In the genomic region with DNA sequence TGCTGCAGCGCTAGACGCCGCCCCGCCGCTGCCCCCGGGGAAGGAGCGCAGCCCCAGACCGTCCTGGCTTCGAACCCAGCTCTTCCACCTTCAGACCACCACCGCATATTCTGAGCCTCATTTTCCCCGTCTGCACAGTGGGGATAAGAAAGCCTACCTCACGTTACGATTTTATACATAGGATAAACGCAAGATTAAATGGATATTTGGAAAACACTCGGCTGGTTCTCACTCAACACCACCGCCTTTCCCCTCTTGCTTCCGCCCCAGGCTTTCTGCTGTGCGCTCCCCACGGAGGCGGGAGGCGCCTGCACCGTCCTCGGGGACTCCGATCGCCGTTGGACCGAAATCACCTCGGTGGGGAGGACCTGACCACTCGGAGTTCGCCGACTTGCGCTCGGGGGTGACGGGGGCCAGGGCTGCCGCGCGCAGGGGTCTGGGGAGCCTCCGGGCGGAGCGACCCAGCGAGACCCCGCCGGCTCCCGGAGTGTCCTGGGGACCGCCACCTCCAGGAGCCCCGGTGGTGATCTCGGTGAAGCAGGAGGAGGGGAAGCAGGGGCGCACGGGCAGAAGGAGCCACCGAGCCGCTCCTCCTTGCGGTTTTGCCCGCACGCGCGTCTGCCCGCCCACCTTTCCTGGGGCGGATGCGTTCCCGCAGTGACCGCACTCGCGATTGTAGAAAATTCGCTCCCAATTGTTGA, we compare ENCODE assay signal across 8 cellular contexts. TPM values are rescaled to one million over a fixed set of nuclear protein-coding genes. Genes with fewer than 3 reads are reported as not detected.
DNase-seq lines count a peak whose midpoint lies in the region; ATAC-seq, FAIRE-seq and TF ChIP-seq lines count a peak whose summit lies in the region.

No MANE protein-coding gene starts in this region.

- H3K4me3 ChIP-seq in CD4-positive, alpha-beta memory T cell (ENCODE audit: low read length in 2 of 2), result peak overlapping the region; percentile 13 to 70

- ATAC-seq in GM21381 (IDR thresholded peaks at IDR 0.05; ENCODE audit: unreplicated experiment) (peak; percentile 9), natural killer cell (peak; percentile 17 to 42 (median 24))
- peak; percentile 22 for ATAC-seq in activated CD8-positive, alpha-beta memory T cell treated with anti-CD3 and anti-CD28 coated beads, Interleukin-2, amount 10 ng/mL, durations not matched to agents 7 days and 5 days

- peaks cover 4 to 7% of the 10 kb centered on the region in 2 donors for H3K36me3 Mint-ChIP-seq in CD4-positive, alpha-beta memory T cell
- peaks cover 2% of the 10 kb centered on the region for H3K36me3 Mint-ChIP-seq in activated CD8-positive, alpha-beta memory T cell treated with anti-CD3 and anti-CD28 coated beads, Interleukin-2, amount 10 ng/mL, durations not matched to agents 7 days and 5 days
- no peaks in the 10 kb centered on the region for H3K36me3 Mint-ChIP-seq in natural killer cell
- no peaks in the 10 kb centered on the region for H3K36me3 Mint-ChIP-seq in type B pancreatic cell

- H3K27ac Mint-ChIP-seq in CD4-positive, alpha-beta memory T cell, result peak overlapping the region; percentile 94 to 97 (median 96)
- peak overlapping the region; percentile 93 for H3K27ac Mint-ChIP-seq in activated CD8-positive, alpha-beta memory T cell treated with anti-CD3 and anti-CD28 coated beads, Interleukin-2, amount 10 ng/mL, durations not matched to agents 7 days and 5 days
- peak overlapping the region; percentile 77 to 84 for H3K27ac Mint-ChIP-seq in natural killer cell
- peak overlapping the region; percentile 81 for H3K27ac Mint-ChIP-seq in type B pancreatic cell

- H3K9me3 Mint-ChIP-seq in CD4-positive, alpha-beta memory T cell, result peaks cover 0 to 8% (median 0%) of the 10 kb centered on the region in 8 donors
- no peaks in the 10 kb centered on the region for H3K9me3 Mint-ChIP-seq in activated CD8-positive, alpha-beta memory T cell treated with anti-CD3 and anti-CD28 coated beads, Interleukin-2, amount 10 ng/mL, durations not matched to agents 7 days and 5 days (ENCODE audit: low read depth)
- H3K9me3 Mint-ChIP-seq in natural killer cell (no peaks in the 10 kb centered on the region), type B pancreatic cell (no peaks in the 10 kb centered on the region)

- H3K4me3 Mint-ChIP-seq in CD4-positive, alpha-beta memory T cell, result peak overlapping the region; percentile 92 to 98 (median 95)
- peak overlapping the region; percentile 91 for H3K4me3 Mint-ChIP-seq in activated CD8-positive, alpha-beta memory T cell treated with anti-CD3 and anti-CD28 coated beads, Interleukin-2, amount 10 ng/mL, durations not matched to agents 7 days and 5 days
- H3K4me3 Mint-ChIP-seq in natural killer cell, result peak overlapping the region; percentile 92
- peak overlapping the region; percentile 95 for H3K4me3 Mint-ChIP-seq in type B pancreatic cell

- H3K36me3 ChIP-seq in CD4-positive, alpha-beta memory T cell (ENCODE audit: insufficient read depth, low read length), result no peaks in the 10 kb centered on the region

- peaks cover 29 to 84% (median 48%) of the 10 kb centered on the region in 4 donors for H3K4me1 Mint-ChIP-seq in CD4-positive, alpha-beta memory T cell
- H3K4me1 Mint-ChIP-seq in activated CD8-positive, alpha-beta memory T cell treated with anti-CD3 and anti-CD28 coated beads, Interleukin-2, amount 10 ng/mL, durations not matched to agents 7 days and 5 days, result peaks cover 42% of the 10 kb centered on the region
- H3K4me1 Mint-ChIP-seq in natural killer cell (peaks cover 33 to 56% of the 10 kb centered on the region in 2 donors), type B pancreatic cell (ENCODE audit: unreplicated experiment) (peaks cover 22% of the 10 kb centered on the region)

- H3K27me3 Mint-ChIP-seq in CD4-positive, alpha-beta memory T cell, result no peaks in the 10 kb centered on the region
- peaks cover 3% of the 10 kb centered on the region for H3K27me3 Mint-ChIP-seq in activated CD8-positive, alpha-beta memory T cell treated with anti-CD3 and anti-CD28 coated beads, Interleukin-2, amount 10 ng/mL, durations not matched to agents 7 days and 5 days
- H3K27me3 Mint-ChIP-seq in natural killer cell (ENCODE audit: low read depth in 2 of 2), result no peaks in the 10 kb centered on the region
- no peaks in the 10 kb centered on the region for H3K27me3 Mint-ChIP-seq in type B pancreatic cell

- CTCF ChIA-PET in CD4-positive, alpha-beta memory T cell (lab: Charles Lee; ENCODE audit: partially characterized antibody), result interaction anchor here (1.0 to 5.7 kb wide), 12 partner anchors 8 to 199 kb away, joined by 3 to 64 read pairs (median 4); no protein-coding TSS in a partner anchor
- CTCF ChIA-PET in activated CD8-positive, alpha-beta memory T cell treated with anti-CD3 and anti-CD28 coated beads, Interleukin-2, amount 10 ng/mL, durations not matched to agents 7 days and 5 days (lab: Charles Lee), result interaction anchor here (0.9 to 4.7 kb wide), 19 partner anchors 9 to 552 kb away, joined by 3 to 65 read pairs (median 5); no protein-coding TSS in a partner anchor

- no peaks in the 10 kb centered on the region for H3K9me3 ChIP-seq in CD4-positive, alpha-beta memory T cell (ENCODE audit: control insufficient read depth in 1 of 2, low read length in 2 of 2)

- no peak for FAIRE-seq in HTR-8/SVneo (lab: Jason Lieb, UNC)

- POLR2A ChIA-PET in CD4-positive, alpha-beta memory T cell (lab: Charles Lee; ENCODE audit: partially characterized antibody), result interaction anchor here (0.7 to 9.9 kb wide), 26 partner anchors 9 to 553 kb away, joined by 3 to 135 read pairs (median 5); a partner anchor contains a TSS

- peak; percentile 61 to 75 (median 68) for DNase-seq in CD4-positive, alpha-beta memory T cell
- peak; percentile 36 for DNase-seq in M059J (ENCODE audit: low read depth)
- DNase-seq in activated CD8-positive, alpha-beta memory T cell treated with anti-CD3 and anti-CD28 coated beads, Interleukin-2, amount 10 ng/mL, durations not matched to agents 7 days and 5 days, result peak; percentile 73
- no peak for DNase-seq in epithelial cell of prostate (ENCODE audit: low read depth, low spot score)
- DNase-seq in natural killer cell, result peak; percentile 46
- no peak for DNase-seq in type B pancreatic cell (ENCODE audit: extremely low spot score, unreplicated experiment)
- DNase-seq in HTR-8/SVneo (ENCODE audit: insufficient read length, low spot score), result no peak

- H3K27me3 ChIP-seq in CD4-positive, alpha-beta memory T cell (ENCODE audit: insufficient read depth, low read length), result no peaks in the 10 kb centered on the region

- H3K27ac ChIP-seq in CD4-positive, alpha-beta memory T cell (ENCODE audit: low read depth, low read length), result peak overlapping the region; percentile 69
- peak overlapping the region; percentile 63 for H3K27ac ChIP-seq in epithelial cell of prostate

- intact Hi-C loops in CD4-positive, alpha-beta memory T cell (cut with micrococcal nuclease), result loop anchor here (5.0 to 10.0 kb wide), 4 partner anchors 234 to 551 kb away; a partner anchor contains a TSS
- intact Hi-C loops in natural killer cell (cut with micrococcal nuclease), result loop anchor here (5.0 kb wide), 1 partner anchor 94 kb away; no protein-coding TSS in a partner anchor

- H3K4me1 ChIP-seq in CD4-positive, alpha-beta memory T cell (ENCODE audit: insufficient read depth, low read length), result peaks cover 39% of the 10 kb centered on the region

- TF ChIP-seq CTCF in natural killer cell (IDR thresholded peaks at IDR 0.05), result no peak
- no peak for TF ChIP-seq CTCF in type B pancreatic cell (conservative IDR thresholded peaks at IDR 0.05)

RNA-seq across cellular contexts. Expression of a gene that starts 4.0 kb away (rescaled TPM):
- 1 to 10 TPM; 1.9 to 2.2 TPM for total RNA-seq in CD4-positive, alpha-beta memory T cell
- polyA plus RNA-seq in CD4-positive, alpha-beta memory T cell, result 1 to 10 TPM in 1 of 2 donors, under 1 TPM in 1; 0.50 to 2.0 TPM
- total RNA-seq in M059J (2014; rRNA removed; shearing (Covaris generic)), result not detected in 2 replicates
- under 1 TPM; 0.56 to 0.85 TPM for total RNA-seq in activated CD8-positive, alpha-beta memory T cell treated with anti-CD3 and anti-CD28 coated beads, Interleukin-2, amount 10 ng/mL, durations not matched to agents 7 days and 5 days
- total RNA-seq in natural killer cell (1 to 10 TPM in 1 of 3 donors, under 1 TPM in 2; 0.33 to 2.3 (median 0.65) TPM), type B pancreatic cell (ENCODE audit: low replicate concordance) (0.45 and 1.1 TPM in 2 replicates)

Comparison
In these comparisons a context has a peak if more than half of its experiments do, and no peak if none do; other contexts are left out.
1. DNase-seq: peak in CD4-positive, alpha-beta memory T cell (5 of 5), M059J (single experiment), activated CD8-positive, alpha-beta memory T cell treated with anti-CD3 and anti-CD28 coated beads, Interleukin-2, amount 10 ng/mL, durations not matched to agents 7 days and 5 days (single experiment) and natural killer cell (single experiment); none in epithelial cell of prostate (single experiment), type B pancreatic cell (single experiment) and HTR-8/SVneo (single experiment).
2. Peak in every context shown above with its lines, with median percentiles within 50 percentile points of each other: H3K27ac Mint-ChIP-seq, H3K4me3 Mint-ChIP-seq and ATAC-seq.